Comparison of ENCODE assay signal across 8 cellular contexts in the genomic region with DNA sequence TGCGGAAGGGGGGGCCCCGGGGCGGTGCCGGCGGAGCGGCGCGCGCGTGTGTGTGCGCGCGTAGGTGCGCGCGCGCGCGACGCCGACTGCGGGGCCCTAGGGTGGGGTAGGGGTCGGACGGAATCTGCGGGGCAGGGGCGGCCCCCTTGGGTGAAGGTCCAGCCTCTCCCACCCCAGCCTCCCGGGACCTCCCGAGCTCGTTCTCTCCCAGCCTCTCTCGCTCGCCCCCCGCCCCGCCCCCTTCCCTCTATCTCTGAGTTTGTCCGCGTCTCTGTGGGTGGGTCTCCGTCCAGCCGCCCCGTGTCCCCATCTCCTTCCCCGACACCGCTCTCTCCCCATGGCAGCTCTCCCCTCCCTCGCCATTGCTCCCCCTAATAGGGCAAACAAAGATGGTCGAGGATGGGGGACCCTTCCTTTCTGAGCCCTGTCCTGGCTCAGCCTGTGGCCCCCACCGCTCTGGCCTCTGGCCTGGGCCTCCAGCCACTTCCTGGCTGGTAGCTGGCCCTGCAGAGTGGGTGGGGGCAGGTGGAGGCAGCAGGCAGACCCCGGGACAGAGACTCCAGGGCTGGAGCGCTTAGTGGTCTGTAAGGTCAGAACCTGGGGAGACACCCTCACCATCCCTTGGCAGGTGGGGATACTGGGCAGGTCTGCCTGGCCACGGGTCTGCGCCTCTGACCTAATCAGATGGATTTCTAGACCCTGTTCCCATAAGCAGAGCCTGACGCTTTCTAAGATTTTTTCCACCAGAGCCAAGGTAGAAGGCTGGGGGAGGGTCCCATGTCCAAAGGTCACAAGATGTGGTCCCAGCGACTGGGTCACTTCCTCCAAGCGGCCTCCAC. TPM values are rescaled to one million over a fixed set of nuclear protein-coding genes. Genes with fewer than 3 reads are reported as not detected.
DNase-seq lines count a peak whose midpoint lies in the region; ATAC-seq and FAIRE-seq lines count a peak whose summit lies in the region.

No MANE protein-coding gene starts in this region.

- H3K27me3 ChIP-seq in ectodermal cell (ENCODE audit: control insufficient read depth, insufficient read depth, low read length, poor library complexity, severe bottlenecking), result peaks cover 8% of the 10 kb centered on the region
- H3K27me3 ChIP-seq in mucosa of stomach (ENCODE audit: control insufficient read depth, insufficient read depth, low read length), result peaks cover 33% of the 10 kb centered on the region

- H3K27ac Mint-ChIP-seq in activated naive CD4-positive, alpha-beta T cell treated with anti-CD3 and anti-CD28 coated beads, Interleukin-2, amount 10 ng/mL, durations not matched to agents 7 days and 5 days, result peak overlapping the region; percentile 81

- CTCF ChIA-PET in activated naive CD4-positive, alpha-beta T cell treated with anti-CD3 and anti-CD28 coated beads, Interleukin-2, amount 10 ng/mL, durations not matched to agents 7 days and 5 days (lab: Charles Lee), result interaction anchor here (0.8 to 2.2 kb wide), 2 partner anchors 17 to 42 kb away, joined by 4 to 10 read pairs; no protein-coding TSS in a partner anchor

- no peaks in the 10 kb centered on the region for H3K9me3 ChIP-seq in ectodermal cell (ENCODE audit: control insufficient read depth, low read length)
- H3K9me3 ChIP-seq in mucosa of stomach (ENCODE audit: control insufficient read depth, low read length), result no peaks in the 10 kb centered on the region

- peak overlapping the region; percentile 78 for H3K4me3 Mint-ChIP-seq in activated naive CD4-positive, alpha-beta T cell treated with anti-CD3 and anti-CD28 coated beads, Interleukin-2, amount 10 ng/mL, durations not matched to agents 7 days and 5 days

- peaks cover 7% of the 10 kb centered on the region for H3K4me1 ChIP-seq in ectodermal cell (ENCODE audit: control insufficient read depth, insufficient read depth, low read length)
- H3K4me1 ChIP-seq in mucosa of stomach (ENCODE audit: control insufficient read depth, insufficient read depth, low read length), result peaks cover 15% of the 10 kb centered on the region

- H3K36me3 Mint-ChIP-seq in activated naive CD4-positive, alpha-beta T cell treated with anti-CD3 and anti-CD28 coated beads, Interleukin-2, amount 10 ng/mL, durations not matched to agents 7 days and 5 days, result peaks cover 3% of the 10 kb centered on the region

- FAIRE-seq in urothelium cell line (lab: Jason Lieb, UNC), result no peak

- H3K27me3 Mint-ChIP-seq in activated naive CD4-positive, alpha-beta T cell treated with anti-CD3 and anti-CD28 coated beads, Interleukin-2, amount 10 ng/mL, durations not matched to agents 7 days and 5 days, result peaks cover 24% of the 10 kb centered on the region

- H3K27ac ChIP-seq in ectodermal cell (ENCODE audit: insufficient read depth, low read depth, low read length, poor library complexity, severe bottlenecking), result no peak overlapping the region

- ATAC-seq in HG02623 (IDR thresholded peaks at IDR 0.05; ENCODE audit: unreplicated experiment) (no peak), HG03378 (IDR thresholded peaks at IDR 0.05; ENCODE audit: unreplicated experiment) (no peak)

- peak overlapping the region; percentile 47 for H3K9ac ChIP-seq in mucosa of stomach (ENCODE audit: low read length)

- H3K4me3 ChIP-seq in ectodermal cell (ENCODE audit: insufficient read depth, low read depth, low read length), result peak overlapping the region; percentile 54
- no peak overlapping the region for H3K4me3 ChIP-seq in mucosa of stomach (ENCODE audit: low read length)

- peaks cover 69% of the 10 kb centered on the region for H3K4me1 Mint-ChIP-seq in activated naive CD4-positive, alpha-beta T cell treated with anti-CD3 and anti-CD28 coated beads, Interleukin-2, amount 10 ng/mL, durations not matched to agents 7 days and 5 days

- 9 to 10% methylated on average over 50 of the region's 50 CpGs for WGBS in ectodermal cell, 2 experiments

- DNase-seq in activated naive CD4-positive, alpha-beta T cell treated with anti-CD3 and anti-CD28 coated beads, Interleukin-2, amount 10 ng/mL, durations not matched to agents 7 days and 5 days, result no peak
- DNase-seq in activated naive CD4-positive, alpha-beta T cell treated with Interleukin-2 at 50 U/mL for 16 hours, result no peak
- peak; percentile 54 for DNase-seq in urothelium cell line (ENCODE audit: low spot score)
- no peak for DNase-seq in NCI-H526 (lab: John Stamatoyannopoulos, UW)

- H3K36me3 ChIP-seq in ectodermal cell (ENCODE audit: control insufficient read depth, insufficient read depth, low read length) (no peaks in the 10 kb centered on the region), mucosa of stomach (ENCODE audit: control insufficient read depth, insufficient read depth, low read length) (no peaks in the 10 kb centered on the region)

- H3K9me3 Mint-ChIP-seq in activated naive CD4-positive, alpha-beta T cell treated with anti-CD3 and anti-CD28 coated beads, Interleukin-2, amount 10 ng/mL, durations not matched to agents 7 days and 5 days, result no peaks in the 10 kb centered on the region

RNA-seq across cellular contexts. Expression of gene PRR5, which starts 32.9 kb away (rescaled TPM):
- polyA plus RNA-seq in ectodermal cell (2013, experiment 1 of 4), result 14.6 TPM
- 14.5 TPM for polyA plus RNA-seq in ectodermal cell (2013, experiment 2 of 4)
- polyA plus RNA-seq in ectodermal cell (2013, experiment 3 of 4), result 17.5 TPM
- polyA plus RNA-seq in ectodermal cell (2013, experiment 4 of 4), result 15.6 TPM
